ENCODE assay signal across 9 cellular contexts in the genomic region with DNA sequence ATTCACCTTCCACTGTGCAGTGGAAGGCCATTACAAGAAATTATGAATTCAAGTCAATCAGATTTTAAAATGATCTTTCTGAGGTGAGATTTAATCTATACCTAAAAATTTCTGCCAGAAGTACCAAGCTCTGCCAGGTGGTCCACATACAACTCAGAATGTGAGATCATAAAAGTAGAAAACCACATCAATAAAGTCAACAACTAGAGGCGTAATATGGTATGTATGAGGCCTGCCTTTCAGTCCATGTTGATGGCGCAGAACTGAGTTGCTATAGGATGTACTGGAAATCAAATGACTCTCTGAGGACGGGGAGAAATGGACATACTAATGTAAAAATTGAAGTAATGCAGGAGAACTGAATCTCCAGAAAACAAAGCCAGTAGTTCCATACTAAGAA.
"Had no signal": no experiment of that assay in that cellular context is flagged by ENCODE, and none has a peak within 500 bp of the region (broad histone marks: within the 10 kb centered on the region; RNA-seq: fewer than 3 reads in every experiment).

No MANE protein-coding gene starts in this region.

- H3K9ac ChIP-seq: GM23248 had no signal

- H3K36me3 ChIP-seq: HAP-1 had no signal

- DNase-seq: GM23248, GOT3, H7, H9, HCEC 1CT, HFFc6 had no signal

- ATAC-seq: GM23338, HCT116 had no signal

- H3K9me3 ChIP-seq: HAP-1 had no signal

- H3K27ac Mint-ChIP-seq: GM23338, H9, HFFc6 had no signal

- H3K9me3 Mint-ChIP-seq: GM23338, H9, HFFc6 had no signal

- H3K27ac ChIP-seq: GM23248 had no signal

- H2AFZ ChIP-seq: GM23248, GM23338 had no signal

- H3K4me3 Mint-ChIP-seq: GM23338, H9, HFFc6 had no signal

- H3K4me3 ChIP-seq: GM23248, GM23338, HAP-1 had no signal

- H3K4me1 ChIP-seq: HAP-1 had no signal

- H3K4me2 ChIP-seq: GM23338 had no signal
